ENCODE assay signal across 15 cellular contexts in genomic region chr1:199857516-199857915, GRCh38.
"Had no signal": no experiment of that assay in that cellular context is flagged by ENCODE, and none has a peak within 500 bp of the region (broad histone marks: within the 10 kb centered on the region; RNA-seq: fewer than 3 reads in every experiment).

No MANE protein-coding gene starts in this region.

- H3K4me1 ChIP-seq: colonic mucosa, psoas muscle, testis had no signal

- H3K27me3 ChIP-seq: adrenal gland, colonic mucosa, testis had no signal

- H3K27ac Mint-ChIP-seq: activated T-helper 17 cell treated with anti-CD3 and anti-CD28 coated beads, Interleukin-2, amount 50 U/mL, for 72 hours; mesothelial cell of epicardium; stimulated activated naive CD8-positive, alpha-beta T cell treated with anti-CD3 and anti-CD28 coated beads, Interleukin-15, amount 100 ng/mL, for 72 hours; T-helper 2 cell treated with Interferon-gamma antibody and Interleukin-4, amounts not matched to agents 5 μg/mL and 100 μg/mL, for 36 hours had no signal

- H3K4me3 ChIP-seq: adrenal gland, colonic mucosa, psoas muscle, testis had no signal

- H3K4me3 Mint-ChIP-seq: activated T-helper 17 cell treated with anti-CD3 and anti-CD28 coated beads, Interleukin-2, amount 50 U/mL, for 72 hours; mesothelial cell of epicardium; nephron progenitor cell; stimulated activated naive CD8-positive, alpha-beta T cell treated with anti-CD3 and anti-CD28 coated beads, Interleukin-15, amount 100 ng/mL, for 72 hours; T-helper 2 cell treated with Interferon-gamma antibody and Interleukin-4, amounts not matched to agents 5 μg/mL and 100 μg/mL, for 36 hours had no signal

- H3K36me3 Mint-ChIP-seq: mesothelial cell of epicardium had no signal

- ATAC-seq: activated T-helper 17 cell treated with anti-CD3 and anti-CD28 coated beads, Interleukin-2, amount 50 U/mL, for 72 hours; psoas muscle; stimulated activated naive CD8-positive, alpha-beta T cell treated with anti-CD3 and anti-CD28 coated beads, Interleukin-15, amount 100 ng/mL, for 72 hours had no signal

- H3K27ac ChIP-seq: colonic mucosa, psoas muscle, testis had no signal

- H3K9me3 ChIP-seq: adrenal gland, colonic mucosa, psoas muscle, testis had no signal

- H3K9me3 Mint-ChIP-seq: activated T-helper 17 cell treated with anti-CD3 and anti-CD28 coated beads, Interleukin-2, amount 50 U/mL, for 72 hours; mesothelial cell of epicardium; nephron progenitor cell; stimulated activated naive CD8-positive, alpha-beta T cell treated with anti-CD3 and anti-CD28 coated beads, Interleukin-15, amount 100 ng/mL, for 72 hours; T-helper 2 cell treated with Interferon-gamma antibody and Interleukin-4, amounts not matched to agents 5 μg/mL and 100 μg/mL, for 36 hours had no signal

- DNase-seq: activated CD4-positive, alpha-beta T cell treated with anti-CD3 and anti-CD28 coated beads, Interleukin-2, amount 50 U/mL, for 1 hour; activated naive CD4-positive, alpha-beta T cell treated with anti-CD3 and anti-CD28 coated beads, Interleukin-2, amount 50 U/mL, for 16 hours; activated T-cell treated with anti-CD3 and anti-CD28 coated beads for 4 hours; adrenal gland; central memory CD4-positive, alpha-beta T cell; colonic mucosa; effector CD8-positive, alpha-beta T cell; nephron progenitor cell; psoas muscle; stimulated activated CD4-positive, alpha-beta T cell treated with anti-CD3 and anti-CD28 coated beads, Interleukin-1b, Interleukin-23, amount 100 ng/mL, for 48 hours; stimulated activated naive CD8-positive, alpha-beta T cell treated with anti-CD3 and anti-CD28 coated beads, Interleukin-15, amount 100 ng/mL, for 72 hours; testis had no signal

- H3K36me3 ChIP-seq: adrenal gland, colonic mucosa had no signal
